1 cellular context compared by ENCODE assay signal in genomic region chrX:15404712-15405111, GRCh38.
TF ChIP-seq lines count a peak whose summit lies in the region.

No MANE protein-coding gene starts in this region.

TF ChIP-seq in HepG2, 621 proteins besides CTCF, POLR2A, EP300 and RAD21 (continued from another document):
- TF ChIP-seq ZNF121 (CRISPR knock-in tag; IDR thresholded peaks at IDR 0.05): no peak
- TF ChIP-seq CREB1 (IDR thresholded peaks at IDR 0.05): no peak
- no peak for TF ChIP-seq CREB1 (CRISPR knock-in tag; IDR thresholded peaks at IDR 0.05)
- no peak for TF ChIP-seq CENPX (CRISPR knock-in tag; IDR thresholded peaks at IDR 0.05)
- TF ChIP-seq THAP9 (CRISPR knock-in tag; IDR thresholded peaks at IDR 0.05; ENCODE audit: borderline replicate concordance): no peak
- TF ChIP-seq XBP1 (CRISPR knock-in tag; IDR thresholded peaks at IDR 0.05): no peak
- no peak for TF ChIP-seq ZFAT (CRISPR knock-in tag; conservative IDR thresholded peaks at IDR 0.05)
- TF ChIP-seq ZEB1 (IDR thresholded peaks at IDR 0.05; ENCODE audit: insufficient replicate concordance, low read depth): no peak
